9 cellular contexts compared by ENCODE assay signal in the genomic region with DNA sequence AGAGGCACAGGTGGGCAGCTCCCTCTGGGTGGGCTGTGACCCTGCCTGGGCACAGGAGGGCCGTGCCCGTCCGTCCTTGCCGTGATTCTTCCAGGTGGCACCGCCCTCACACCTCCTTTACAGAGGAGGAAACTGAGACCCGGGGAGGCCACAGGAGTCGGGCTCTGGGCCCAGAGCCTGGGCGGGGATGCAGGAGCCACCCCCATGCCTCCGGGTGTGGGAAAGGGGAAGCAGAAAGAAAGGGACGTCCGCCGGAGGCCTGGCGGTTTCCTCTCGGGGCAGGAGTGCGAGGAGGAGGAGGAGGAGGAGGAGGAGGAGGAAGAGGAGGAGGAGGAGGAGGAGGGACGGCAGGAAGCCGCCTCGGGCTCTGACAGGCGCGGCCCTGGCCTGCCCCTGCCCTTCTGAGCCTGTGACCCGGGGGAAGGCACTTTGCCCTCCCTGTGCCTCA. TPM values are rescaled to one million over a fixed set of nuclear protein-coding genes. Genes with fewer than 3 reads are reported as not detected.
DNase-seq lines count a peak whose midpoint lies in the region; ATAC-seq, FAIRE-seq and TF ChIP-seq lines count a peak whose summit lies in the region.
"Had no signal": no experiment of that assay in that cellular context is flagged by ENCODE, and none has a peak within 500 bp of the region (broad histone marks: within the 10 kb centered on the region; RNA-seq: fewer than 3 reads in every experiment).

No MANE protein-coding gene starts in this region.

- no peaks in the 10 kb centered on the region for H3K9me3 ChIP-seq in kidney (ENCODE audit: control insufficient read depth in 1 of 2, low read length in 2 of 2)
- no peaks in the 10 kb centered on the region for H3K9me3 ChIP-seq in vagina
- H3K9me3 ChIP-seq in neural progenitor cell (ENCODE audit: low read depth): no peaks in the 10 kb centered on the region

- no peak for TF ChIP-seq POLR2A in vagina (IDR thresholded peaks at IDR 0.05)

- H3K27me3 Mint-ChIP-seq in activated naive CD4-positive, alpha-beta T cell treated with anti-CD3 and anti-CD28 coated beads for 36 hours (ENCODE audit: low read depth): no peaks in the 10 kb centered on the region
- H3K27me3 Mint-ChIP-seq in activated T-helper 17 cell treated with anti-CD3 and anti-CD28 coated beads, Interleukin-2, amount 50 U/mL, for 72 hours: no peaks in the 10 kb centered on the region
- H3K27me3 Mint-ChIP-seq in neural progenitor cell (ENCODE audit: insufficient read depth, low read depth): peaks cover 8% of the 10 kb centered on the region

- no peak for FAIRE-seq in kidney (lab: Jason Lieb, UNC)
- FAIRE-seq: colon had no signal

- no peaks in the 10 kb centered on the region for H3K79me2 ChIP-seq in neural progenitor cell (ENCODE audit: low read depth)

- H4K20me1 ChIP-seq in neural progenitor cell (ENCODE audit: low read depth): peaks cover 13% of the 10 kb centered on the region

- peaks cover 15% of the 10 kb centered on the region for H3K36me3 Mint-ChIP-seq in activated naive CD4-positive, alpha-beta T cell treated with anti-CD3 and anti-CD28 coated beads for 36 hours (ENCODE audit: low read depth)
- peaks cover 34% of the 10 kb centered on the region for H3K36me3 Mint-ChIP-seq in activated T-helper 17 cell treated with anti-CD3 and anti-CD28 coated beads, Interleukin-2, amount 50 U/mL, for 72 hours (ENCODE audit: low read depth)
- H3K36me3 Mint-ChIP-seq in neural progenitor cell: no peaks in the 10 kb centered on the region

- H3K4me3 Mint-ChIP-seq in activated naive CD4-positive, alpha-beta T cell treated with anti-CD3 and anti-CD28 coated beads for 36 hours: peak overlapping the region; percentile 84
- peak overlapping the region; percentile 81 for H3K4me3 Mint-ChIP-seq in activated T-helper 17 cell treated with anti-CD3 and anti-CD28 coated beads, Interleukin-2, amount 50 U/mL, for 72 hours
- no peak overlapping the region for H3K4me3 Mint-ChIP-seq in neural progenitor cell

- H3K4me3 ChIP-seq in kidney (ENCODE audit: low read length in 2 of 2): no peak overlapping the region
- no peak overlapping the region for H3K4me3 ChIP-seq in vagina
- H3K4me3 ChIP-seq in neural progenitor cell: no peak overlapping the region

- peak; percentile 54 for DNase-seq in activated naive CD4-positive, alpha-beta T cell treated with anti-CD3 and anti-CD28 coated beads for 36 hours
- DNase-seq in activated naive CD4-positive, alpha-beta T cell treated with anti-CD3 and anti-CD28 coated beads, Interleukin-2, amount 50 U/mL, for 16 hours: no peak
- DNase-seq in kidney (peak; percentile 88), vagina (ENCODE audit: extremely low spot score in 2 of 2) (no peak), neural progenitor cell (ENCODE audit: low spot score) (no peak), GM10266 (ENCODE audit: extremely low spot score) (no peak)

- TF ChIP-seq CTCF in kidney (IDR thresholded peaks at IDR 0.05; ENCODE audit: borderline replicate concordance, extremely low read depth, insufficient read depth) (no peak), vagina (IDR thresholded peaks at IDR 0.05) (no peak), neural progenitor cell (IDR thresholded peaks at IDR 0.05) (no peak), GM10266 (IDR thresholded peaks at IDR 0.05; ENCODE audit: control insufficient read depth, insufficient read depth, low read depth, missing control alignments) (no peak)

- H3K4me1 ChIP-seq in kidney (ENCODE audit: control insufficient read depth in 1 of 2, insufficient read depth in 1 of 2, low read depth in 1 of 2, low read length in 2 of 2) (peaks cover 5 to 39% of the 10 kb centered on the region in 2 donors), vagina (peaks cover 78% of the 10 kb centered on the region), neural progenitor cell (peaks cover 21% of the 10 kb centered on the region)

- H3K27me3 ChIP-seq in vagina (no peaks in the 10 kb centered on the region), neural progenitor cell (no peaks in the 10 kb centered on the region)

- H3F3A ChIP-seq in neural progenitor cell (ENCODE audit: low read depth): no peaks in the 10 kb centered on the region

- no peaks in the 10 kb centered on the region for H3K9me3 Mint-ChIP-seq in activated naive CD4-positive, alpha-beta T cell treated with anti-CD3 and anti-CD28 coated beads for 36 hours
- H3K9me3 Mint-ChIP-seq in activated T-helper 17 cell treated with anti-CD3 and anti-CD28 coated beads, Interleukin-2, amount 50 U/mL, for 72 hours: no peaks in the 10 kb centered on the region
- H3K9me3 Mint-ChIP-seq in neural progenitor cell: no peaks in the 10 kb centered on the region

- intact Hi-C loops in activated naive CD4-positive, alpha-beta T cell treated with anti-CD3 and anti-CD28 coated beads for 36 hours (cut with micrococcal nuclease): no loop called here
- intact Hi-C loops in kidney (cut with DNase I): no loop called here
- intact Hi-C loops in vagina (cut with DNase I): no loop called here

- H3K4me2 ChIP-seq in neural progenitor cell: no peak overlapping the region

- peaks cover 91% of the 10 kb centered on the region for H3K4me1 Mint-ChIP-seq in activated naive CD4-positive, alpha-beta T cell treated with anti-CD3 and anti-CD28 coated beads for 36 hours (ENCODE audit: low read depth)
- peaks cover 58% of the 10 kb centered on the region for H3K4me1 Mint-ChIP-seq in activated T-helper 17 cell treated with anti-CD3 and anti-CD28 coated beads, Interleukin-2, amount 50 U/mL, for 72 hours
- peaks cover 18% of the 10 kb centered on the region for H3K4me1 Mint-ChIP-seq in neural progenitor cell

- H3K36me3 ChIP-seq in kidney (ENCODE audit: control insufficient read depth in 1 of 2, insufficient read depth in 2 of 2, low read length in 2 of 2): no peaks in the 10 kb centered on the region
- H3K36me3 ChIP-seq in vagina: no peaks in the 10 kb centered on the region
- no peaks in the 10 kb centered on the region for H3K36me3 ChIP-seq in neural progenitor cell

- CTCF ChIA-PET in activated naive CD4-positive, alpha-beta T cell treated with anti-CD3 and anti-CD28 coated beads for 36 hours (lab: Charles Lee): interaction anchor here (0.6 to 9.3 kb wide), 5 partner anchors 22 to 31 kb away, joined by 3 to 52 read pairs (median 20); partner anchors contain the start of gene SH2B3

- H3K27ac Mint-ChIP-seq in activated naive CD4-positive, alpha-beta T cell treated with anti-CD3 and anti-CD28 coated beads for 36 hours: peak overlapping the region; percentile 84
- peak overlapping the region; percentile 46 for H3K27ac Mint-ChIP-seq in activated T-helper 17 cell treated with anti-CD3 and anti-CD28 coated beads, Interleukin-2, amount 50 U/mL, for 72 hours
- H3K27ac Mint-ChIP-seq in neural progenitor cell: no peak overlapping the region

- H2AFZ ChIP-seq in neural progenitor cell (replicated peaks): no peak overlapping the region

- H3K27ac ChIP-seq in kidney (ENCODE audit: low read depth in 2 of 2, low read length in 2 of 2) (peak overlapping the region; percentile 74 to 84), vagina (peak overlapping the region; percentile 46), neural progenitor cell (no peak overlapping the region)

- no peak overlapping the region for H3K9ac ChIP-seq in kidney (ENCODE audit: low read length in 2 of 2)
- H3K9ac ChIP-seq in neural progenitor cell: no peak overlapping the region

- ATAC-seq in activated T-helper 17 cell treated with anti-CD3 and anti-CD28 coated beads, Interleukin-2, amount 50 U/mL, for 72 hours (replicated peaks): no peak
- no peak for ATAC-seq in HG02759 (IDR thresholded peaks at IDR 0.05; ENCODE audit: unreplicated experiment)

RNA-seq across cellular contexts. Expression of gene SH2B3, which starts 23.0 kb away (rescaled TPM):
- total RNA-seq in activated naive CD4-positive, alpha-beta T cell treated with anti-CD3 and anti-CD28 coated beads for 36 hours: 10 to 100 TPM; 21.1 to 21.3 TPM
- total RNA-seq in activated T-helper 17 cell treated with anti-CD3 and anti-CD28 coated beads, Interleukin-2, amount 50 U/mL, for 72 hours: 10 to 100 TPM in 1 of 2 donors, 1 to 10 TPM in 1; 8.5 to 12.1 TPM
- 35.0 TPM for total RNA-seq in kidney
- 7.3 TPM for polyA plus RNA-seq in kidney (ENCODE audit: insufficient read depth, low read depth, low replicate concordance)
- 24.1 TPM for total RNA-seq in vagina
- 2.8 and 5.7 TPM in 2 replicates for total RNA-seq in neural progenitor cell (ENCODE audit: low replicate concordance)

RNA-seq across cellular contexts. Expression of gene PHETA1, which starts 59.9 kb away (rescaled TPM):
- 1 to 10 TPM in 1 of 2 experiments, under 1 TPM in 1; 0.35 to 1.0 TPM for total RNA-seq in activated naive CD4-positive, alpha-beta T cell treated with anti-CD3 and anti-CD28 coated beads for 36 hours
- total RNA-seq in activated T-helper 17 cell treated with anti-CD3 and anti-CD28 coated beads, Interleukin-2, amount 50 U/mL, for 72 hours: 1 to 10 TPM; 1.1 to 1.2 TPM
- total RNA-seq in kidney (19.0 TPM), vagina (5.6 TPM), neural progenitor cell (ENCODE audit: low replicate concordance) (1.5 and 12.8 TPM in 2 replicates)
- polyA plus RNA-seq in kidney (ENCODE audit: insufficient read depth, low read depth, low replicate concordance): 6.3 TPM

Comparison
In these comparisons a context has a peak if more than half of its experiments do, and no peak if none do; other contexts are left out.
1. DNase-seq: peak in activated naive CD4-positive, alpha-beta T cell treated with anti-CD3 and anti-CD28 coated beads for 36 hours (single experiment) and kidney (single experiment); none in activated naive CD4-positive, alpha-beta T cell treated with anti-CD3 and anti-CD28 coated beads, Interleukin-2, amount 50 U/mL, for 16 hours (single experiment), vagina (0 of 2), neural progenitor cell (single experiment) and GM10266 (single experiment).